8 cellular contexts compared by ENCODE assay signal in the genomic region with DNA sequence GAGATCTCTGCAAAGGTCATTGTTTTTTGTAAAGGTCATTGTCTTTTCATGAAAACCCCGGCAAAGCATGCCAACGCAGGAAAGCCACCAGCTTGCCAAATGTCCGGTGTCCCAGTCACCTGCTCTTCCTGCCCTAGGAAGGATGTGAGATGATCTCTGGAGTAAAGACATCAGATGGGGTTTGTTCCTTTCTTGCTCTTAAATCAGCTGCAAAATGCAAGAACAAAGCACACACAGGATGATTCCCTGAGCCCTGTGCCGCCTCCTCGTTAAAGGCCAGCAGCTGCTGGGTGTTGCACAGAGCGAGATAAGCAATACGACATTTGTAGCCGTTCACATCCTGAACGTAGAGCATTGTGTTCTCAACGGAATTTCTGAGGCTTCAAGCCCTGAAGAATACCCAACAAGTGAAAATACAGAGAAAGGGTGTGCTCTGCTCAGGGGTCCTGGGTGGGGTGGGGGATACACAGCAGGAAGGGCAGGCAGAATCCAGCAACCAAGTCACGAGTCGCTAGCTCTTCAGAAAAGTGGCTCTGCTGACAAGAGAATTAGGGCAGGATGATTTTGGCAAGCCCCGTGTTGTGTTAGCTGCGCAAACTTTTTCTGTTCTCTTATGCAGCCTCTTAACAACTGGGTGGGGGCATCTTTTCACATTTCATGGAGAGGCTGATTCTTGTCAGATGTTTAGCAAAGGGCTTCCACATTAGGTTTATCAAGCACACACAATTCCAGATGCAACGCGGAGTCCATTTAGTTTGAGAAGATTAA.
A peak's percentile ranks its signal among the peaks of the same experiment; 100 is the strongest.
DNase-seq lines count a peak whose midpoint lies in the region; ATAC-seq, FAIRE-seq and TF ChIP-seq lines count a peak whose summit lies in the region.

No MANE protein-coding gene starts in this region.

- H3K4me3 Mint-ChIP-seq in activated CD4-positive, alpha-beta T cell treated with anti-CD3 and anti-CD28 coated beads, Interleukin-2, amount 10 ng/mL, durations not matched to agents 24 days and 14 days, result peak overlapping the region; percentile 52
- H3K4me3 Mint-ChIP-seq in activated T-helper 2 cell treated with anti-CD3 and anti-CD28 coated beads, Interferon-gamma antibody, Interleukin-2, Interleukin-4, amounts not matched to agents 10 μg/mL and 5 μg/mL and 100 μg/mL, durations not matched to agents 14 hours and 24 hours and 36 hours (ENCODE audit: low read depth), result no peak overlapping the region

- H3K4me2 ChIP-seq in K562 (ENCODE audit: insufficient read depth, low read length), result no peak overlapping the region

- in situ Hi-C loops in K562 (cut with MboI), result no loop called here

- TF ChIP-seq RAD21 in K562 (CRISPR knock-in tag; conservative IDR thresholded peaks at IDR 0.05 in 1 of 2, IDR thresholded peaks at IDR 0.05 in 1 of 2), result 0 out of 4 replicates have a peak, but pooled peaks of 1 of the 2 experiments have one; percentile 3
- TF ChIP-seq RAD21 in liver (IDR thresholded peaks at IDR 0.05), result peak in 1 of 2 donors; percentile 28

- H3K9me3 Mint-ChIP-seq in activated CD4-positive, alpha-beta T cell treated with anti-CD3 and anti-CD28 coated beads, Interleukin-2, amount 10 ng/mL, durations not matched to agents 24 days and 14 days, result peaks cover 11% of the 10 kb centered on the region
- peaks cover 3% of the 10 kb centered on the region for H3K9me3 Mint-ChIP-seq in activated T-helper 2 cell treated with anti-CD3 and anti-CD28 coated beads, Interferon-gamma antibody, Interleukin-2, Interleukin-4, amounts not matched to agents 10 μg/mL and 5 μg/mL and 100 μg/mL, durations not matched to agents 14 hours and 24 hours and 36 hours

- H3K27me3 ChIP-seq in K562 (ENCODE audit: control insufficient read depth in 2 of 2, insufficient read depth in 2 of 2, low read length in 2 of 2) (peaks cover 2 to 36% of the 10 kb centered on the region in 2 experiments; a peak in 3 of 5 replicates), liver (ENCODE audit: control insufficient read depth in 4 of 4, insufficient read depth in 4 of 4, low read length in 3 of 4) (no peaks in the 10 kb centered on the region), thoracic aorta (replicated peaks; ENCODE audit: insufficient read depth) (no peaks in the 10 kb centered on the region)

- peaks cover 40% of the 10 kb centered on the region for H3K4me1 Mint-ChIP-seq in activated CD4-positive, alpha-beta T cell treated with anti-CD3 and anti-CD28 coated beads, Interleukin-2, amount 10 ng/mL, durations not matched to agents 24 days and 14 days
- peaks cover 37% of the 10 kb centered on the region for H3K4me1 Mint-ChIP-seq in activated T-helper 2 cell treated with anti-CD3 and anti-CD28 coated beads, Interferon-gamma antibody, Interleukin-2, Interleukin-4, amounts not matched to agents 10 μg/mL and 5 μg/mL and 100 μg/mL, durations not matched to agents 14 hours and 24 hours and 36 hours (ENCODE audit: low read depth)

- FAIRE-seq in K562 (lab: Jason Lieb, UNC), result no peak

- H3K27me3 Mint-ChIP-seq in activated CD4-positive, alpha-beta T cell treated with anti-CD3 and anti-CD28 coated beads, Interleukin-2, amount 10 ng/mL, durations not matched to agents 24 days and 14 days, result peaks cover 3% of the 10 kb centered on the region
- H3K27me3 Mint-ChIP-seq in activated T-helper 2 cell treated with anti-CD3 and anti-CD28 coated beads, Interferon-gamma antibody, Interleukin-2, Interleukin-4, amounts not matched to agents 10 μg/mL and 5 μg/mL and 100 μg/mL, durations not matched to agents 14 hours and 24 hours and 36 hours (ENCODE audit: low read depth), result no peaks in the 10 kb centered on the region

- no peak overlapping the region for H2AFZ ChIP-seq in K562 (ENCODE audit: low read depth, low read length)

- H3K9me3 ChIP-seq in K562 (replicated peaks; ENCODE audit: control insufficient read depth, insufficient read depth, low read depth, low read length), result no peaks in the 10 kb centered on the region
- H3K9me3 ChIP-seq in liver (ENCODE audit: control insufficient read depth in 4 of 4, low read length in 3 of 4), result peaks cover 0 to 2% (median 0%) of the 10 kb centered on the region in 4 donors
- H3K9me3 ChIP-seq in thoracic aorta, result no peaks in the 10 kb centered on the region

- no peak overlapping the region for H3K27ac Mint-ChIP-seq in activated CD4-positive, alpha-beta T cell treated with anti-CD3 and anti-CD28 coated beads, Interleukin-2, amount 10 ng/mL, durations not matched to agents 24 days and 14 days
- no peak overlapping the region for H3K27ac Mint-ChIP-seq in activated T-helper 2 cell treated with anti-CD3 and anti-CD28 coated beads, Interferon-gamma antibody, Interleukin-2, Interleukin-4, amounts not matched to agents 10 μg/mL and 5 μg/mL and 100 μg/mL, durations not matched to agents 14 hours and 24 hours and 36 hours

- H3K4me3 ChIP-seq in K562 (no peak overlapping the region), liver (ENCODE audit: low read depth in 1 of 3, low read length in 3 of 3) (no peak overlapping the region), thoracic aorta (peak overlapping the region; percentile 40)

- CTCF ChIA-PET in K562 (lab: Yijun Ruan, JAX; ENCODE audit: low intra/inter-chr PET ratio), result interaction anchor here (0.7 kb wide), 1 partner anchor 106 kb away, joined by 3 read pairs; no protein-coding TSS in a partner anchor

- POLR2A ChIA-PET in K562 (lab: Yijun Ruan, JAX), result interaction anchor here (0.7 to 1.3 kb wide), 3 partner anchors 8 to 282 kb away, joined by 3 to 4 read pairs (median 3); no protein-coding TSS in a partner anchor

- no peaks in the 10 kb centered on the region for H3K36me3 Mint-ChIP-seq in activated CD4-positive, alpha-beta T cell treated with anti-CD3 and anti-CD28 coated beads, Interleukin-2, amount 10 ng/mL, durations not matched to agents 24 days and 14 days (ENCODE audit: low read depth)
- peaks cover 4% of the 10 kb centered on the region for H3K36me3 Mint-ChIP-seq in activated T-helper 2 cell treated with anti-CD3 and anti-CD28 coated beads, Interferon-gamma antibody, Interleukin-2, Interleukin-4, amounts not matched to agents 10 μg/mL and 5 μg/mL and 100 μg/mL, durations not matched to agents 14 hours and 24 hours and 36 hours (ENCODE audit: low read depth)

- no peak for TF ChIP-seq POLR2A in K562 (conservative IDR thresholded peaks at IDR 0.05)

- TF ChIP-seq CTCF in K562 (IDR thresholded peaks at IDR 0.05 in 2 of 3, conservative IDR thresholded peaks at IDR 0.05 in 1 of 3; ENCODE audit: insufficient read depth in 2 of 3, low read depth in 1 of 3, low read length in 3 of 3) (no peak), liver (IDR thresholded peaks at IDR 0.05; ENCODE audit: low read depth, low read length, missing input control) (no peak), thoracic aorta (IDR thresholded peaks at IDR 0.05) (no peak)

- no peak overlapping the region for H3K9ac ChIP-seq in K562 (ENCODE audit: insufficient read depth in 1 of 2, low read depth in 2 of 2, low read length in 2 of 2)
- H3K9ac ChIP-seq in liver (ENCODE audit: low read depth in 1 of 2, low read length in 2 of 2), result no peak overlapping the region

- H3K9me1 ChIP-seq in K562 (ENCODE audit: control insufficient read depth, insufficient read depth, low read length), result no peaks in the 10 kb centered on the region

- no peak overlapping the region for H3K27ac ChIP-seq in K562 (ENCODE audit: extremely low read depth, low read depth, low read length)
- H3K27ac ChIP-seq in liver (ENCODE audit: low read depth in 1 of 2, low read length in 2 of 2), result no peak overlapping the region
- no peak overlapping the region for H3K27ac ChIP-seq in thoracic aorta

- 2% methylated on average over 16 of the region's 16 CpGs for WGBS in K562 (ENCODE audit: insufficient coverage, low coverage, missing lambda C conversion rate)
- WGBS in liver, result 41% methylated on average over 16 of the region's 16 CpGs

- no TSS peak for BruUV-seq in K562 (replicated peaks; lab: Mats Ljungman, UMichigan)

- H3K79me2 ChIP-seq in K562 (ENCODE audit: control insufficient read depth, insufficient read depth, low read length), result no peaks in the 10 kb centered on the region

- H3K4me1 ChIP-seq in K562 (replicated peaks in 1 of 2; ENCODE audit: control insufficient read depth in 2 of 2, insufficient read depth in 2 of 2, low read length in 2 of 2) (no peaks in the 10 kb centered on the region; a peak in 1 of 5 replicates), liver (ENCODE audit: control insufficient read depth in 4 of 4, insufficient read depth in 4 of 4, low read length in 3 of 4) (peaks cover 0 to 4% (median 3%) of the 10 kb centered on the region in 4 donors), thoracic aorta (ENCODE audit: control insufficient read depth in 1 of 2, low read depth in 2 of 2) (peaks cover 0 to 24% of the 10 kb centered on the region in 2 donors)

- peak; percentile 67 for DNase-seq in activated CD4-positive, alpha-beta T cell treated with anti-CD3 and anti-CD28 coated beads, Interleukin-2, amount 10 ng/mL, durations not matched to agents 24 days and 14 days
- DNase-seq in activated CD4-positive, alpha-beta T cell treated with anti-CD3 and anti-CD28 coated beads for 1 hour, result no peak
- DNase-seq in K562 (ENCODE audit: extremely low read depth in 1 of 4, low spot score in 3 of 4) (peak in 1 of 4 experiments; percentile 24), thoracic aorta (ENCODE audit: low spot score) (no peak)
- DNase-seq in activated T-helper 2 cell treated with anti-CD3 and anti-CD28 coated beads, Interferon-gamma antibody, Interleukin-2, Interleukin-4, amounts not matched to agents 10 μg/mL and 5 μg/mL and 100 μg/mL, durations not matched to agents 14 hours and 24 hours and 36 hours (ENCODE audit: low spot score), result no peak

- intact Hi-C loops in activated CD4-positive, alpha-beta T cell treated with anti-CD3 and anti-CD28 coated beads, Interleukin-2, amount 10 ng/mL, durations not matched to agents 24 days and 14 days (cut with micrococcal nuclease), result no loop called here
- intact Hi-C loops in K562 (cut with micrococcal nuclease), result no loop called here
- intact Hi-C loops in activated T-helper 2 cell treated with anti-CD3 and anti-CD28 coated beads, Interferon-gamma antibody, Interleukin-2, Interleukin-4, amounts not matched to agents 10 μg/mL and 5 μg/mL and 100 μg/mL, durations not matched to agents 14 hours and 24 hours and 36 hours (cut with micrococcal nuclease), result loop anchor here (2.0 kb wide), 1 partner anchor 25 kb away; no protein-coding TSS in a partner anchor

- no peak for TF ChIP-seq EP300 in K562 (IDR thresholded peaks at IDR 0.05; ENCODE audit: low read length)

- ATAC-seq in K562 (no peak), thoracic aorta (ENCODE audit: insufficient number of reproducible peaks, low FRiP score, low read depth) (no peak), GM21360 (IDR thresholded peaks at IDR 0.05; ENCODE audit: unreplicated experiment) (no peak), HG03521 (IDR thresholded peaks at IDR 0.05; ENCODE audit: unreplicated experiment) (no peak)

- no peaks in the 10 kb centered on the region for H4K20me1 ChIP-seq in K562 (replicated peaks; ENCODE audit: control insufficient read depth, insufficient read depth, low read length)

- no peaks in the 10 kb centered on the region for H3K36me3 ChIP-seq in K562 (ENCODE audit: control insufficient read depth, insufficient read depth, low read length)
- H3K36me3 ChIP-seq in liver (ENCODE audit: control insufficient read depth in 4 of 4, insufficient read depth in 3 of 4, low read depth in 1 of 4, low read length in 3 of 4), result no peaks in the 10 kb centered on the region
- no peaks in the 10 kb centered on the region for H3K36me3 ChIP-seq in thoracic aorta

TF ChIP-seq in liver, 16 proteins besides CTCF, POLR2A, EP300 and RAD21:
- TF ChIP-seq NR2F2 (IDR thresholded peaks at IDR 0.05) (peak; percentile 94), FOXA1 (IDR thresholded peaks at IDR 0.05) (no peak)
